ENCODE assay signal across 13 cellular contexts in genomic region chr4:163866728-163867313, GRCh38.
A peak's percentile ranks its signal among the peaks of the same experiment; 100 is the strongest.
DNase-seq lines count a peak whose midpoint lies in the region; ATAC-seq and TF ChIP-seq lines count a peak whose summit lies in the region.
"Had no signal": no experiment of that assay in that cellular context is flagged by ENCODE, and none has a peak within 500 bp of the region (broad histone marks: within the 10 kb centered on the region; RNA-seq: fewer than 3 reads in every experiment).

No MANE protein-coding gene starts in this region.

- TF ChIP-seq RAD21 in SK-N-SH (IDR thresholded peaks at IDR 0.05; ENCODE audit: low read length) = no peak

- H3K9ac ChIP-seq in SK-N-SH = no peak overlapping the region
- no peak overlapping the region for H3K9ac ChIP-seq in OCI-LY3 (ENCODE audit: low read length)

- H3K27ac ChIP-seq in SK-N-SH (ENCODE audit: low read depth in 2 of 2, low read length in 1 of 2) (no peak overlapping the region), OCI-LY3 (ENCODE audit: low read length) (no peak overlapping the region)
- H3K27ac ChIP-seq: A549, lower lobe of right lung had no signal

- H3K4me3 ChIP-seq in SK-N-SH (ENCODE audit: low read depth in 2 of 2, low read length in 1 of 2) (peak overlapping the region in 1 of 2 experiments; percentile 23; a peak in 1 of 4 replicates), OCI-LY3 (ENCODE audit: low read length) (peak overlapping the region; percentile 27)
- H3K4me3 ChIP-seq: A549, lower lobe of right lung had no signal

- no peaks in the 10 kb centered on the region for H3F3A ChIP-seq in SK-N-SH (replicated peaks; ENCODE audit: insufficient read depth)

- no peak for ATAC-seq in SK-N-SH treated with all-trans-retinoic acid at 6 μM for 48 hours
- peak; percentile 74 for ATAC-seq in HG02852 (IDR thresholded peaks at IDR 0.05; ENCODE audit: unreplicated experiment)
- ATAC-seq: A549; activated CD8-positive, alpha-beta T cell treated with anti-CD3 and anti-CD28 coated beads for 36 hours; lower lobe of right lung had no signal

- no peak for DNase-seq in SK-N-SH
- DNase-seq in renal cortical epithelial cell (ENCODE audit: low read depth) = peak; percentile 2
- DNase-seq in RPMI8226 = no peak
- no peak for DNase-seq in activated gamma-delta T cell treated with Interleukin-2 at 50 U/mL for 16 hours
- DNase-seq in activated gamma-delta T cell (lab: John Stamatoyannopoulos, UW) = no peak
- DNase-seq: activated CD8-positive, alpha-beta T cell treated with anti-CD3 and anti-CD28 coated beads for 36 hours; lower lobe of right lung; MV-4-11; SHP77 treated with DMSO at 0.1 percent for 48 hours had no signal

- H3K9me2 ChIP-seq in SK-N-SH = no peaks in the 10 kb centered on the region

- H3K36me3 ChIP-seq in SK-N-SH (replicated peaks in 1 of 2; ENCODE audit: control insufficient read depth in 1 of 2, insufficient read depth in 2 of 2, low read length in 1 of 2) = no peaks in the 10 kb centered on the region
- H3K36me3 ChIP-seq in OCI-LY3 (replicated peaks; ENCODE audit: low read depth, low read length) = no peaks in the 10 kb centered on the region
- H3K36me3 ChIP-seq: lower lobe of right lung had no signal

- no peaks in the 10 kb centered on the region for H4K20me1 ChIP-seq in SK-N-SH (ENCODE audit: insufficient read depth)
- H4K20me1 ChIP-seq in OCI-LY3 (ENCODE audit: insufficient read depth, low read length) = no peaks in the 10 kb centered on the region

- H3K9me3 ChIP-seq in SK-N-SH (no peaks in the 10 kb centered on the region), OCI-LY3 (ENCODE audit: insufficient read depth, low read length) (no peaks in the 10 kb centered on the region)
- H3K9me3 ChIP-seq: A549, lower lobe of right lung had no signal

- 3% methylated on average over 3 of the region's 3 CpGs for WGBS in SK-N-SH (ENCODE audit: low lambda C conversion rate)

- H3K4me2 ChIP-seq in SK-N-SH = peak overlapping the region; percentile 60; the same call in 1 of the 2 replicates
- peak overlapping the region; percentile 43 for H3K4me2 ChIP-seq in OCI-LY3 (ENCODE audit: low read length)
- H3K4me2 ChIP-seq: A549 had no signal

- CTCF ChIA-PET in SK-N-SH (lab: Yijun Ruan, JAX) = interaction anchor here (0.6 kb wide), 1 partner anchor 470 kb away, joined by 3 read pairs; no protein-coding TSS in a partner anchor

- no peak for TF ChIP-seq CTCF in SK-N-SH (IDR thresholded peaks at IDR 0.05)
- no peak for TF ChIP-seq CTCF in OCI-LY3 (IDR thresholded peaks at IDR 0.05; ENCODE audit: low read depth, low read length)

- POLR2A ChIA-PET in SK-N-SH (lab: Yijun Ruan, JAX) = no interaction called here

- H3K27me3 ChIP-seq in SK-N-SH (ENCODE audit: insufficient read depth) = no peaks in the 10 kb centered on the region
- no peaks in the 10 kb centered on the region for H3K27me3 ChIP-seq in OCI-LY3 (ENCODE audit: low read depth, low read length)

- no peaks in the 10 kb centered on the region for H3K79me2 ChIP-seq in SK-N-SH (ENCODE audit: insufficient read depth)
- no peaks in the 10 kb centered on the region for H3K79me2 ChIP-seq in OCI-LY3 (ENCODE audit: low read length)

- TF ChIP-seq EP300 in SK-N-SH (IDR thresholded peaks at IDR 0.05; ENCODE audit: borderline replicate concordance in 1 of 2, low read depth in 1 of 2, low read length in 1 of 2) = no peak

- H2AFZ ChIP-seq in SK-N-SH (ENCODE audit: low read depth) (peak overlapping the region; percentile 65), OCI-LY3 (ENCODE audit: low read depth, low read length) (peak overlapping the region; percentile 93)

- H3K4me1 ChIP-seq in SK-N-SH (ENCODE audit: control insufficient read depth in 1 of 2, insufficient read depth in 2 of 2, low read depth in 1 of 2, low read length in 1 of 2) (no peaks in the 10 kb centered on the region), OCI-LY3 (ENCODE audit: low read length) (peaks cover 8% of the 10 kb centered on the region)
- H3K4me1 ChIP-seq: A549, lower lobe of right lung had no signal

TF ChIP-seq in SK-N-SH, 30 proteins besides CTCF, POLR2A, EP300 and RAD21 (continues in another document):
- no peak for TF ChIP-seq GABPA (IDR thresholded peaks at IDR 0.05; ENCODE audit: low read depth)
- TF ChIP-seq, protein P1, sequence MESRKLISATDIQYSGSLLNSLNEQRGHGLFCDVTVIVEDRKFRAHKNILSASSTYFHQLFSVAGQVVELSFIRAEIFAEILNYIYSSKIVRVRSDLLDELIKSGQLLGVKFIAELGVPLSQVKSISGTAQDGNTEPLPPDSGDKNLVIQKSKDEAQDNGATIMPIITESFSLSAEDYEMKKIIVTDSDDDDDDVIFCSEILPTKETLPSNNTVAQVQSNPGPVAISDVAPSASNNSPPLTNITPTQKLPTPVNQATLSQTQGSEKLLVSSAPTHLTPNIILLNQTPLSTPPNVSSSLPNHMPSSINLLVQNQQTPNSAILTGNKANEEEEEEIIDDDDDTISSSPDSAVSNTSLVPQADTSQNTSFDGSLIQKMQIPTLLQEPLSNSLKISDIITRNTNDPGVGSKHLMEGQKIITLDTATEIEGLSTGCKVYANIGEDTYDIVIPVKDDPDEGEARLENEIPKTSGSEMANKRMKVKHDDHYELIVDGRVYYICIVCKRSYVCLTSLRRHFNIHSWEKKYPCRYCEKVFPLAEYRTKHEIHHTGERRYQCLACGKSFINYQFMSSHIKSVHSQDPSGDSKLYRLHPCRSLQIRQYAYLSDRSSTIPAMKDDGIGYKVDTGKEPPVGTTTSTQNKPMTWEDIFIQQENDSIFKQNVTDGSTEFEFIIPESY (IDR thresholded peaks at IDR 0.05; ENCODE audit: borderline replicate concordance, low read depth) = no peak
- TF ChIP-seq, protein P2, sequence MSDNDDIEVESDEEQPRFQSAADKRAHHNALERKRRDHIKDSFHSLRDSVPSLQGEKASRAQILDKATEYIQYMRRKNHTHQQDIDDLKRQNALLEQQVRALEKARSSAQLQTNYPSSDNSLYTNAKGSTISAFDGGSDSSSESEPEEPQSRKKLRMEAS (IDR thresholded peaks at IDR 0.05; ENCODE audit: low read depth) = no peak
- no peak for TF ChIP-seq JUND (IDR thresholded peaks at IDR 0.05)
- TF ChIP-seq SMC3 (IDR thresholded peaks at IDR 0.05; ENCODE audit: low read depth, low read length) = no peak
- no peak for TF ChIP-seq TAF1 (IDR thresholded peaks at IDR 0.05; ENCODE audit: borderline replicate concordance, low read depth, low read length)
- no peak for TF ChIP-seq NFIC (IDR thresholded peaks at IDR 0.05; ENCODE audit: borderline replicate concordance)
- no peak for TF ChIP-seq TCF12 (IDR thresholded peaks at IDR 0.05)
- no peak for TF ChIP-seq GATA2 (CRISPR knock-in tag; IDR thresholded peaks at IDR 0.05)
- TF ChIP-seq, protein P3, sequence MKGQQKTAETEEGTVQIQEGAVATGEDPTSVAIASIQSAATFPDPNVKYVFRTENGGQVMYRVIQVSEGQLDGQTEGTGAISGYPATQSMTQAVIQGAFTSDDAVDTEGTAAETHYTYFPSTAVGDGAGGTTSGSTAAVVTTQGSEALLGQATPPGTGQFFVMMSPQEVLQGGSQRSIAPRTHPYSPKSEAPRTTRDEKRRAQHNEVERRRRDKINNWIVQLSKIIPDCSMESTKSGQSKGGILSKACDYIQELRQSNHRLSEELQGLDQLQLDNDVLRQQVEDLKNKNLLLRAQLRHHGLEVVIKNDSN (IDR thresholded peaks at IDR 0.05; ENCODE audit: borderline replicate concordance, low read depth) = no peak

TF ChIP-seq in SK-N-SH treated with all-trans-retinoic acid at 6 μM for 48 hours, 23 proteins besides CTCF, POLR2A, EP300 and RAD21:
- TF ChIP-seq PATZ1 (CRISPR knock-in tag; IDR thresholded peaks at IDR 0.05; ENCODE audit: borderline replicate concordance) (no peak), ARNTL (CRISPR knock-in tag; IDR thresholded peaks at IDR 0.05; ENCODE audit: borderline replicate concordance, low read depth) (no peak), ESRRG (CRISPR knock-in tag; IDR thresholded peaks at IDR 0.05) (no peak), CSRNP3 (CRISPR knock-in tag; IDR thresholded peaks at IDR 0.05) (no peak), TOX (CRISPR knock-in tag; IDR thresholded peaks at IDR 0.05; ENCODE audit: borderline replicate concordance) (no peak)
